ENCODE assay signal across 24 cellular contexts in the genomic region with DNA sequence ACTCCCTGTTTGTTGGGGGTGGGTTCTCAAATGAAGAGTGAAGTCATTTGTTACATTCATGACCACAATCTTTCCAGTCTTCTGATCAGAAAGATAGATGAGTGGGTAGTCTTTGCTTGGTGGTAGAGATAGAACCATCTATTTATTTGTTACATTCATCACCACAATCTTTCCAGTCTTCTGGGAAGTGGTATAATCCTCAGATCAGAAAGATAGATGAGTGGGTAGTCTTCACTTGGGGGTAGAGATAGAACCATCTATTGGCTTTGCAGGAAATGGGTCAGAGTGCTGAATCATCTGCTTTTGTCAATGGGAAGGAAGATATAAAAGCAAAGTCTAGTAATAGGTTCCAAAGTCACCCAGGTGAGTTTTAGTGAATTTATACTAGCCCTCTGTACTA.
DNase-seq lines count a peak whose midpoint lies in the region; ATAC-seq and TF ChIP-seq lines count a peak whose summit lies in the region.
"Had no signal": no experiment of that assay in that cellular context is flagged by ENCODE, and none has a peak within 500 bp of the region (broad histone marks: within the 10 kb centered on the region; RNA-seq: fewer than 3 reads in every experiment).

No MANE protein-coding gene starts in this region.

- ATAC-seq in activated CD8-positive, alpha-beta T cell treated with anti-CD3 and anti-CD28 coated beads, Interleukin-2, amount 10 ng/mL, durations not matched to agents 7 days and 5 days, result peak; percentile 33
- ATAC-seq in stimulated activated effector memory CD8-positive, alpha-beta T cell treated with anti-CD3 and anti-CD28 coated beads, Interleukin-12 subunit alpha, Interleukin-12 subunit beta, amount 100 ng/mL, for 72 hours, result peak; percentile 62
- no peak for ATAC-seq in GM18505 (IDR thresholded peaks at IDR 0.05; ENCODE audit: unreplicated experiment)
- ATAC-seq: GM12878, GM23338, HepG2, Right ventricle myocardium inferior had no signal

- no peaks in the 10 kb centered on the region for H3K27me3 Mint-ChIP-seq in activated CD4-positive, alpha-beta memory T cell treated with anti-CD3 and anti-CD28 coated beads, Interleukin-2, amount 10 ng/mL, durations not matched to agents 7 days and 5 days
- H3K27me3 Mint-ChIP-seq in activated CD4-positive, alpha-beta memory T cell treated with anti-CD3 and anti-CD28 coated beads for 36 hours, result no peaks in the 10 kb centered on the region
- no peaks in the 10 kb centered on the region for H3K27me3 Mint-ChIP-seq in activated CD8-positive, alpha-beta T cell treated with anti-CD3 and anti-CD28 coated beads, Interleukin-2, amount 10 ng/mL, durations not matched to agents 7 days and 5 days (ENCODE audit: low read depth)
- no peaks in the 10 kb centered on the region for H3K27me3 Mint-ChIP-seq in Caco-2 (ENCODE audit: insufficient read depth, unreplicated experiment)
- H3K27me3 Mint-ChIP-seq: B cell had no signal

- BruUV-seq in Caco-2 (replicated peaks; lab: Mats Ljungman, UMichigan), result no TSS peak

- CTCF ChIA-PET in activated CD4-positive, alpha-beta memory T cell treated with anti-CD3 and anti-CD28 coated beads, Interleukin-2, amount 10 ng/mL, durations not matched to agents 7 days and 5 days (lab: Charles Lee), result interaction anchor here (0.7 to 1.2 kb wide), 2 partner anchors 13 to 15 kb away, joined by 4 read pairs; no protein-coding TSS in a partner anchor
- CTCF ChIA-PET in activated CD4-positive, alpha-beta memory T cell treated with anti-CD3 and anti-CD28 coated beads for 36 hours (lab: Charles Lee), result interaction anchor here (1.7 kb wide), 1 partner anchor 15 kb away, joined by 12 read pairs; no protein-coding TSS in a partner anchor
- CTCF ChIA-PET in activated CD8-positive, alpha-beta T cell treated with anti-CD3 and anti-CD28 coated beads, Interleukin-2, amount 10 ng/mL, durations not matched to agents 7 days and 5 days (lab: Charles Lee), result interaction anchor here (1.0 kb wide), 1 partner anchor 15 kb away, joined by 3 read pairs; no protein-coding TSS in a partner anchor
- CTCF ChIA-PET in Caco-2 (lab: Charles Lee), result no interaction called here

- no peak overlapping the region for H3K27ac ChIP-seq in thyroid gland
- H3K27ac ChIP-seq: HL-60 had no signal

- H3K4me1 Mint-ChIP-seq in activated CD4-positive, alpha-beta memory T cell treated with anti-CD3 and anti-CD28 coated beads, Interleukin-2, amount 10 ng/mL, durations not matched to agents 7 days and 5 days, result peaks cover 9% of the 10 kb centered on the region
- peaks cover 5% of the 10 kb centered on the region for H3K4me1 Mint-ChIP-seq in activated CD4-positive, alpha-beta memory T cell treated with anti-CD3 and anti-CD28 coated beads for 36 hours (ENCODE audit: low read depth)
- H3K4me1 Mint-ChIP-seq in activated CD8-positive, alpha-beta T cell treated with anti-CD3 and anti-CD28 coated beads, Interleukin-2, amount 10 ng/mL, durations not matched to agents 7 days and 5 days (ENCODE audit: low read depth), result peaks cover 5% of the 10 kb centered on the region
- no peaks in the 10 kb centered on the region for H3K4me1 Mint-ChIP-seq in stimulated activated effector memory CD8-positive, alpha-beta T cell treated with anti-CD3 and anti-CD28 coated beads, Interleukin-12 subunit alpha, Interleukin-12 subunit beta, amount 100 ng/mL, for 72 hours
- no peaks in the 10 kb centered on the region for H3K4me1 Mint-ChIP-seq in Caco-2 (ENCODE audit: low read depth, unreplicated experiment)
- H3K4me1 Mint-ChIP-seq: B cell, CD14-positive monocyte, GM23338 had no signal

- H3K4me3 ChIP-seq in Caco-2 (ENCODE audit: low read depth, low read length), result no peak overlapping the region
- no peak overlapping the region for H3K4me3 ChIP-seq in thyroid gland (replicated peaks in 1 of 3)
- H3K4me3 ChIP-seq: GM12878, GM23338, HAP-1 had no signal

- no peaks in the 10 kb centered on the region for H3K27me3 ChIP-seq in Caco-2 (replicated peaks; ENCODE audit: control insufficient read depth, insufficient read depth, low read length)
- H3K27me3 ChIP-seq in thyroid gland, result no peaks in the 10 kb centered on the region

- POLR2A ChIA-PET in activated CD4-positive, alpha-beta memory T cell treated with anti-CD3 and anti-CD28 coated beads, Interleukin-2, amount 10 ng/mL, durations not matched to agents 7 days and 5 days (lab: Charles Lee), result no interaction called here
- POLR2A ChIA-PET in activated CD4-positive, alpha-beta memory T cell treated with anti-CD3 and anti-CD28 coated beads for 36 hours (lab: Charles Lee), result no interaction called here
- POLR2A ChIA-PET in activated CD8-positive, alpha-beta T cell treated with anti-CD3 and anti-CD28 coated beads, Interleukin-2, amount 10 ng/mL, durations not matched to agents 7 days and 5 days (lab: Charles Lee), result no interaction called here
- POLR2A ChIA-PET in Caco-2 (lab: Charles Lee), result no interaction called here

- TF ChIP-seq POLR2A in thyroid gland (IDR thresholded peaks at IDR 0.05) (no peak), GM18505 (IDR thresholded peaks at IDR 0.05; ENCODE audit: borderline replicate concordance, extremely low read depth, insufficient read depth, insufficient read length) (no peak)

- H3K36me3 ChIP-seq in Caco-2 (ENCODE audit: control insufficient read depth, insufficient read depth, low read length) (no peaks in the 10 kb centered on the region; the same call in 1 of the 2 replicates), thyroid gland (no peaks in the 10 kb centered on the region)
- H3K36me3 ChIP-seq: HAP-1 had no signal

- H3K36me3 Mint-ChIP-seq in activated CD4-positive, alpha-beta memory T cell treated with anti-CD3 and anti-CD28 coated beads, Interleukin-2, amount 10 ng/mL, durations not matched to agents 7 days and 5 days (ENCODE audit: low read depth), result no peaks in the 10 kb centered on the region
- no peaks in the 10 kb centered on the region for H3K36me3 Mint-ChIP-seq in activated CD4-positive, alpha-beta memory T cell treated with anti-CD3 and anti-CD28 coated beads for 36 hours
- H3K36me3 Mint-ChIP-seq in activated CD8-positive, alpha-beta T cell treated with anti-CD3 and anti-CD28 coated beads, Interleukin-2, amount 10 ng/mL, durations not matched to agents 7 days and 5 days (ENCODE audit: low read depth), result no peaks in the 10 kb centered on the region
- no peaks in the 10 kb centered on the region for H3K36me3 Mint-ChIP-seq in stimulated activated effector memory CD8-positive, alpha-beta T cell treated with anti-CD3 and anti-CD28 coated beads, Interleukin-12 subunit alpha, Interleukin-12 subunit beta, amount 100 ng/mL, for 72 hours
- H3K36me3 Mint-ChIP-seq in Caco-2 (ENCODE audit: insufficient read depth, unreplicated experiment), result no peaks in the 10 kb centered on the region
- H3K36me3 Mint-ChIP-seq: CD14-positive monocyte had no signal

- peak overlapping the region; percentile 12 for H3K27ac Mint-ChIP-seq in activated CD4-positive, alpha-beta memory T cell treated with anti-CD3 and anti-CD28 coated beads, Interleukin-2, amount 10 ng/mL, durations not matched to agents 7 days and 5 days
- H3K27ac Mint-ChIP-seq in activated CD4-positive, alpha-beta memory T cell treated with anti-CD3 and anti-CD28 coated beads for 36 hours, result no peak overlapping the region
- no peak overlapping the region for H3K27ac Mint-ChIP-seq in activated CD8-positive, alpha-beta T cell treated with anti-CD3 and anti-CD28 coated beads, Interleukin-2, amount 10 ng/mL, durations not matched to agents 7 days and 5 days
- no peak overlapping the region for H3K27ac Mint-ChIP-seq in stimulated activated effector memory CD8-positive, alpha-beta T cell treated with anti-CD3 and anti-CD28 coated beads, Interleukin-12 subunit alpha, Interleukin-12 subunit beta, amount 100 ng/mL, for 72 hours
- H3K27ac Mint-ChIP-seq in Caco-2 (ENCODE audit: unreplicated experiment), result no peak overlapping the region
- H3K27ac Mint-ChIP-seq: B cell, CD14-positive monocyte, GM23338 had no signal

- no peaks in the 10 kb centered on the region for H3K4me1 ChIP-seq in Caco-2
- no peaks in the 10 kb centered on the region for H3K4me1 ChIP-seq in thyroid gland
- H3K4me1 ChIP-seq: HAP-1 had no signal

- no peak for TF ChIP-seq CTCF in Caco-2 (IDR thresholded peaks at IDR 0.05; ENCODE audit: insufficient read depth in 1 of 2, low read depth in 1 of 2, low read length in 1 of 2, severe bottlenecking in 1 of 2, unreplicated experiment in 1 of 2)
- TF ChIP-seq CTCF in thyroid gland (IDR thresholded peaks at IDR 0.05), result no peak

- no peak for DNase-seq in activated CD4-positive, alpha-beta memory T cell treated with anti-CD3 and anti-CD28 coated beads, Interleukin-2, amount 10 ng/mL, durations not matched to agents 7 days and 5 days
- DNase-seq in activated CD4-positive, alpha-beta memory T cell treated with anti-CD3 and anti-CD28 coated beads for 36 hours, result no peak
- DNase-seq in OCI-M1 (lab: John Stamatoyannopoulos, UW) (peak; percentile 34), Caco-2 (no peak), thyroid gland (no peak)
- no peak for DNase-seq in activated CD8-positive, alpha-beta T cell treated with anti-CD3 and anti-CD28 coated beads, Interleukin-2, amount 10 ng/mL, durations not matched to agents 7 days and 5 days
- DNase-seq in stimulated activated effector memory CD8-positive, alpha-beta T cell treated with anti-CD3 and anti-CD28 coated beads, Interleukin-12 subunit alpha, Interleukin-12 subunit beta, amount 100 ng/mL, for 72 hours (ENCODE audit: low spot score in 2 of 2), result no peak
- DNase-seq: DMS79 treated with DMSO at 0.1 percent for 48 hours, KBM-7, MM.1S, NCI-H1048, NCI-H1417 treated with DMSO at 0.1 percent for 48 hours, NCI-H187, NCI-H446, NCI-H526 had no signal

- H3K9me3 Mint-ChIP-seq in activated CD4-positive, alpha-beta memory T cell treated with anti-CD3 and anti-CD28 coated beads, Interleukin-2, amount 10 ng/mL, durations not matched to agents 7 days and 5 days, result no peaks in the 10 kb centered on the region
- H3K9me3 Mint-ChIP-seq in activated CD4-positive, alpha-beta memory T cell treated with anti-CD3 and anti-CD28 coated beads for 36 hours, result peaks cover 1% of the 10 kb centered on the region
- H3K9me3 Mint-ChIP-seq in activated CD8-positive, alpha-beta T cell treated with anti-CD3 and anti-CD28 coated beads, Interleukin-2, amount 10 ng/mL, durations not matched to agents 7 days and 5 days (ENCODE audit: insufficient read depth), result no peaks in the 10 kb centered on the region
- H3K9me3 Mint-ChIP-seq in stimulated activated effector memory CD8-positive, alpha-beta T cell treated with anti-CD3 and anti-CD28 coated beads, Interleukin-12 subunit alpha, Interleukin-12 subunit beta, amount 100 ng/mL, for 72 hours, result no peaks in the 10 kb centered on the region
- no peaks in the 10 kb centered on the region for H3K9me3 Mint-ChIP-seq in Caco-2 (ENCODE audit: unreplicated experiment)
- H3K9me3 Mint-ChIP-seq: GM23338 had no signal

- intact Hi-C loops in activated CD4-positive, alpha-beta memory T cell treated with anti-CD3 and anti-CD28 coated beads for 36 hours (cut with micrococcal nuclease), result no loop called here
- intact Hi-C loops in Caco-2 (cut with micrococcal nuclease; ENCODE audit: unreplicated experiment), result no loop called here
- intact Hi-C loops in thyroid gland (cut with DNase I), result no loop called here

- no peaks in the 10 kb centered on the region for H3K9me3 ChIP-seq in Caco-2
- no peaks in the 10 kb centered on the region for H3K9me3 ChIP-seq in thyroid gland
- H3K9me3 ChIP-seq: HAP-1 had no signal

- no peak overlapping the region for H3K4me3 Mint-ChIP-seq in activated CD4-positive, alpha-beta memory T cell treated with anti-CD3 and anti-CD28 coated beads, Interleukin-2, amount 10 ng/mL, durations not matched to agents 7 days and 5 days
- no peak overlapping the region for H3K4me3 Mint-ChIP-seq in activated CD4-positive, alpha-beta memory T cell treated with anti-CD3 and anti-CD28 coated beads for 36 hours
- no peak overlapping the region for H3K4me3 Mint-ChIP-seq in activated CD8-positive, alpha-beta T cell treated with anti-CD3 and anti-CD28 coated beads, Interleukin-2, amount 10 ng/mL, durations not matched to agents 7 days and 5 days
- H3K4me3 Mint-ChIP-seq in stimulated activated effector memory CD8-positive, alpha-beta T cell treated with anti-CD3 and anti-CD28 coated beads, Interleukin-12 subunit alpha, Interleukin-12 subunit beta, amount 100 ng/mL, for 72 hours, result no peak overlapping the region
- H3K4me3 Mint-ChIP-seq in Caco-2 (ENCODE audit: unreplicated experiment), result no peak overlapping the region
- H3K4me3 Mint-ChIP-seq: B cell, CD14-positive monocyte, GM23338 had no signal
